12 cellular contexts compared by ENCODE assay signal in the genomic region with DNA sequence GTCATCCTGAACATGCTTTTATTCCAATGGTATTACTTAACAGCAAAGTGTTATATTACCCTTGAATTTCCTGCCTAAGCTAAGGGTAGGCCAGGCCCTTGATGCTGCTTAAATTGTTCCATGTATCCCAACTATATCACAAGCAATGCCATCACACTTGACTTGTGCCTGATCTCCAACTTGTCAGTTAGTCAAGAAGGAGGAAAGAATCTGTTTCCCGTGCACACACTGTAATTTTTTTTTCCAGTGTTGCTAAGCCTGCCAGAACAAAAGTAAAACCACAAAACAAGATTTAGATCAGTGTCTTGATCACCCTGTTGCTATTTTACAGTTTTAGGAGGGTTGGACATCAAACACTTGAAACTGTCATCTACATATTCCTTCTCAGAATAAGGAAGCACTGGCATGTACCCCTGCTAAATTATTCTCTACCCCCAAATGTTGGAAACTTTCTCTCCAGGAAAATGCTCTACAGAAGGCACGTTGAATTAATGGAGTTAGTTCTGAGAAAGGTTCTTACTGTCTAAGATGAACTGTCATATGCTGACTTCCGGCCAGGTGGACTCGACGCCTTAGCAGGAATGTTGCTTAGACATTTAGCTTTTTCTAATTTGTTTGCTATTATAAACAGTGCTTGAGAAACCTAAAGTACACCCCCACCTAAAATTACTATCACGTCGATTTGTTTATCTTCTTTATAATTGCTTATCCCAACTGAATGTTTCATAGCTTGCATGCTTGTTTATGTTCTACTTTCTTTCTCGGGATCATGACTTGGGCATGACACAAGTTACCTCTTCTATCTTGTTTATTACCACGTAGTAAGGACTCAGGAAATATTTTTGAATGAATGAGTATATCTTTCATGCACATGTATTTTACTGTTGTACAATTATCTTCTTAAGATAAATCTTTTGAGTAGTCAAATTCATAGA.
DNase-seq lines count a peak whose midpoint lies in the region; ATAC-seq, FAIRE-seq and TF ChIP-seq lines count a peak whose summit lies in the region.
"Had no signal": no experiment of that assay in that cellular context is flagged by ENCODE, and none has a peak within 500 bp of the region (broad histone marks: within the 10 kb centered on the region; RNA-seq: fewer than 3 reads in every experiment).

No MANE protein-coding gene starts in this region.

- no peak for ATAC-seq in aorta (ENCODE audit: low FRiP score)

- DNase-seq in EH (ENCODE audit: low read depth) (peak; percentile 65), astrocyte (ENCODE audit: low read depth) (peak; percentile 68), frontal cortex (ENCODE audit: low spot score in 2 of 2) (no peak), aorta (no peak), nephron progenitor cell (no peak), SK-N-DZ (ENCODE audit: low spot score) (no peak)
- DNase-seq: activated CD4-positive, alpha-beta T cell treated with anti-CD3 and anti-CD28 coated beads for 4 hours; NCI-H2107 had no signal

- no peak overlapping the region for H3K4me2 ChIP-seq in astrocyte (ENCODE audit: low read length)

- no peaks in the 10 kb centered on the region for H3K27me3 Mint-ChIP-seq in astrocyte (ENCODE audit: low read depth, unreplicated experiment)
- H3K27me3 Mint-ChIP-seq in nephron (ENCODE audit: low read depth): no peaks in the 10 kb centered on the region
- H3K27me3 Mint-ChIP-seq in nephron progenitor cell (ENCODE audit: low read depth, poor library complexity): no peaks in the 10 kb centered on the region
- H3K27me3 Mint-ChIP-seq: central memory CD8-positive, alpha-beta T cell had no signal

- no peaks in the 10 kb centered on the region for H3K27me3 ChIP-seq in astrocyte (ENCODE audit: insufficient read depth, low read length)
- H3K27me3 ChIP-seq in aorta (ENCODE audit: control insufficient read depth in 1 of 2, insufficient read depth in 2 of 2, low read length in 1 of 2): no peaks in the 10 kb centered on the region

- no peak for TF ChIP-seq CTCF in astrocyte (IDR thresholded peaks at IDR 0.05; ENCODE audit: insufficient read depth, low read depth, low read length)
- no peak for TF ChIP-seq CTCF in nephron (IDR thresholded peaks at IDR 0.05; ENCODE audit: unreplicated experiment in 3 of 3)
- no peak for TF ChIP-seq CTCF in nephron progenitor cell (IDR thresholded peaks at IDR 0.05)

- H3K27ac ChIP-seq in KOPT-K1 (ENCODE audit: low read depth, low read length, poor library complexity, severe bottlenecking) (peak overlapping the region; percentile 100), astrocyte (ENCODE audit: low read depth, low read length) (no peak overlapping the region), aorta (ENCODE audit: low read depth in 1 of 2, low read length in 2 of 2) (peak overlapping the region in 1 of 2 donors; percentile 48)

- no peak overlapping the region for H3K9ac ChIP-seq in astrocyte (ENCODE audit: low read length)

- H3K36me3 Mint-ChIP-seq in astrocyte (ENCODE audit: low read depth, unreplicated experiment) (peaks cover 2% of the 10 kb centered on the region), nephron (ENCODE audit: low read depth) (no peaks in the 10 kb centered on the region), nephron progenitor cell (ENCODE audit: low read depth) (no peaks in the 10 kb centered on the region)

- no peak overlapping the region for H3K4me3 ChIP-seq in astrocyte (ENCODE audit: insufficient read depth, low read depth, low read length)
- H3K4me3 ChIP-seq in aorta (ENCODE audit: low read length in 2 of 2): no peak overlapping the region

- peaks cover 34% of the 10 kb centered on the region for H3K4me1 ChIP-seq in astrocyte (ENCODE audit: insufficient read depth, low read length)
- no peaks in the 10 kb centered on the region for H3K4me1 ChIP-seq in aorta (ENCODE audit: control insufficient read depth in 1 of 2, insufficient read depth in 2 of 2, low read length in 2 of 2)

- intact Hi-C loops in aorta (cut with DNase I): no loop called here

- FAIRE-seq in astrocyte (lab: Jason Lieb, UNC) (peak; percentile 89), frontal cortex (lab: Jason Lieb, UNC) (no peak)
- FAIRE-seq: RCC 7860 had no signal

- H3K9me3 Mint-ChIP-seq in astrocyte (ENCODE audit: unreplicated experiment) (no peaks in the 10 kb centered on the region), nephron (no peaks in the 10 kb centered on the region), nephron progenitor cell (no peaks in the 10 kb centered on the region)
- H3K9me3 Mint-ChIP-seq: central memory CD8-positive, alpha-beta T cell had no signal

- H3K4me3 Mint-ChIP-seq in astrocyte (ENCODE audit: unreplicated experiment) (no peak overlapping the region), nephron (peak overlapping the region in 1 of 3 experiments; percentile 26), nephron progenitor cell (no peak overlapping the region)
- H3K4me3 Mint-ChIP-seq: central memory CD8-positive, alpha-beta T cell had no signal

- no peaks in the 10 kb centered on the region for H3K79me2 ChIP-seq in astrocyte (ENCODE audit: insufficient read depth, low read length)

- H3K9me3 ChIP-seq in KOPT-K1 (ENCODE audit: insufficient read depth, low read length, poor library complexity, severe bottlenecking): no peaks in the 10 kb centered on the region
- H3K9me3 ChIP-seq in astrocyte (ENCODE audit: insufficient read depth, low read depth, low read length): no peaks in the 10 kb centered on the region
- H3K9me3 ChIP-seq in aorta (ENCODE audit: control insufficient read depth, low read length): no peaks in the 10 kb centered on the region

- no peaks in the 10 kb centered on the region for H3K36me3 ChIP-seq in KOPT-K1 (ENCODE audit: insufficient read depth, low read length)
- H3K36me3 ChIP-seq in astrocyte (ENCODE audit: insufficient read depth, low read length): no peaks in the 10 kb centered on the region
- H3K36me3 ChIP-seq in aorta (ENCODE audit: control insufficient read depth in 1 of 2, insufficient read depth in 2 of 2, low read length in 1 of 2): no peaks in the 10 kb centered on the region

- H3K27ac Mint-ChIP-seq in astrocyte (ENCODE audit: unreplicated experiment) (no peak overlapping the region), nephron (peak overlapping the region; percentile 84 to 95 (median 89)), nephron progenitor cell (no peak overlapping the region)

- 62 to 64% methylated on average over 9 of the region's 9 CpGs for WGBS in aorta, 2 donors

- peaks cover 37% of the 10 kb centered on the region for H3K4me1 Mint-ChIP-seq in astrocyte (ENCODE audit: low read depth, unreplicated experiment)
- H3K4me1 Mint-ChIP-seq in nephron: peaks cover 46% of the 10 kb centered on the region
- H3K4me1 Mint-ChIP-seq in nephron progenitor cell: peaks cover 61% of the 10 kb centered on the region

- no peaks in the 10 kb centered on the region for H4K20me1 ChIP-seq in astrocyte (ENCODE audit: insufficient read depth, low read length)

- H2AFZ ChIP-seq in astrocyte (ENCODE audit: low read depth, low read length): no peak overlapping the region

Comparison
In these comparisons a context has a peak if more than half of its experiments do, and no peak if none do; other contexts are left out.
1. DNase-seq: peak in EH (single experiment) and astrocyte (single experiment); none in frontal cortex (0 of 2), aorta (0 of 2), nephron progenitor cell (single experiment) and SK-N-DZ (single experiment).
2. H3K27ac Mint-ChIP-seq: peak in nephron (3 of 3); none in astrocyte (single experiment) and nephron progenitor cell (single experiment).